In the genomic region with DNA sequence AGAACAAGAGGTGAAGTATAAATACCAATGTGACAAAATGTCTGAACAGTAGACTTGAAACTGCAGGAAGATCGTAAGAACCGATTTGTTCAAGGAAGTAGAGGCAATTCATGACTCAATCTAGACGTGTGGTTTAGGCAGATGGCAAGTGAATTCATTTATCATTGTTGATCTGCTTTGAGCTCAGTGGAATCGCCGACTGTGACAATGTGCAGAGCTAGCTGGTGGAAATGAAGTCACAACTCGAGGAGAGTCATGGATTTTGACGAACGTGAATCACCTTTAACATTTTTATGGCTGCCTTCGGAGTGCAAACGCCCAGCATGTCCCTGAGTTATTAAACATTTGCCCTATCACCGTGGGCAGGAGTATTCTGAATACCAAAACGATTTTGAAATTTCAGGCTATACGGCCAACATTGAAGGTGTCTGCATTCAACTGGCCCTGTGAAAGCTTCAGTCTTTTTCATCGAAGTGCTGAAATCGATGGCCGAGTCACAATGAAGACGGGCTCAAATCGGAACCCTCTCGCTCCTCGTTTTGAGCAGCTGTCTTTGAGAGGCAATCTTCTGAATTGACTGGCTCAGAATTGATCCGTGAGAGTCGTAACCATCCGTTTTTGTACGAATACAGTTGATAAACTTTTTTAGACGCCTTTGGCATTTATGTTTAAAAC, we compare ENCODE assay signal across 8 cellular contexts. TPM values are rescaled to one million over a fixed set of nuclear protein-coding genes. Genes with fewer than 3 reads are reported as not detected.
DNase-seq lines count a peak whose midpoint lies in the region; ATAC-seq and TF ChIP-seq lines count a peak whose summit lies in the region.

No MANE protein-coding gene starts in this region.

- WGBS in SK-N-SH (ENCODE audit: low lambda C conversion rate), result 13% methylated on average over 25 of the region's 25 CpGs

- POLR2A ChIA-PET in SK-N-SH (lab: Yijun Ruan, JAX), result interaction anchor here (1.0 to 1.6 kb wide), 2 partner anchors 18 to 166 kb away, joined by 3 to 5 read pairs; a partner anchor contains a TSS

- peaks cover 43% of the 10 kb centered on the region for H3K79me2 ChIP-seq in SK-N-SH (ENCODE audit: insufficient read depth)

- peaks cover 30% of the 10 kb centered on the region for H4K20me1 ChIP-seq in SK-N-SH (ENCODE audit: insufficient read depth)

- TF ChIP-seq EP300 in SK-N-SH (IDR thresholded peaks at IDR 0.05; ENCODE audit: borderline replicate concordance in 1 of 2, low read depth in 1 of 2, low read length in 1 of 2), result no peak

- CTCF ChIA-PET in SK-N-SH (lab: Yijun Ruan, JAX), result interaction anchor here (0.8 kb wide), 1 partner anchor 23 kb away, joined by 3 read pairs; no protein-coding TSS in a partner anchor

- no peak for TF ChIP-seq RAD21 in SK-N-SH (IDR thresholded peaks at IDR 0.05; ENCODE audit: low read length)

- H3F3A ChIP-seq in SK-N-SH (replicated peaks; ENCODE audit: insufficient read depth), result peaks cover 12% of the 10 kb centered on the region

- H3K4me1 ChIP-seq in SK-N-SH (ENCODE audit: control insufficient read depth in 1 of 2, insufficient read depth in 2 of 2, low read depth in 1 of 2, low read length in 1 of 2), result peaks cover 0 to 8% of the 10 kb centered on the region in 2 experiments; a peak in 2 of 4 replicates

- ATAC-seq in HG03457 (IDR thresholded peaks at IDR 0.05; ENCODE audit: unreplicated experiment), result peak; percentile 15

- no peaks in the 10 kb centered on the region for H3K9me2 ChIP-seq in SK-N-SH

- H3K9me3 ChIP-seq in SK-N-SH, result no peaks in the 10 kb centered on the region

- H2AFZ ChIP-seq in SK-N-SH (ENCODE audit: low read depth), result peak overlapping the region; percentile 66; the same call in 1 of the 2 replicates

- DNase-seq in NCI-H748 (lab: John Stamatoyannopoulos, UW; ENCODE audit: unreplicated experiment) (peak; percentile 49), NCI-H748 treated with DMSO at 0.1 percent for 48 hours (lab: John Stamatoyannopoulos, UW) (no peak), SK-N-SH (no peak), amniotic epithelial cell (ENCODE audit: low read depth) (peak; percentile 63), SHP77 treated with DMSO at 0.1 percent for 48 hours (lab: John Stamatoyannopoulos, UW) (no peak)

- H3K27ac ChIP-seq in SK-N-SH (ENCODE audit: low read depth in 2 of 2, low read length in 1 of 2) (peak overlapping the region; percentile 73 to 80), skin epidermis (peak overlapping the region; percentile 13 to 94 (median 88))

- H3K4me2 ChIP-seq in SK-N-SH, result peak overlapping the region; percentile 68

- peaks cover 14% of the 10 kb centered on the region; the same call in 1 of the 2 replicates for H3K27me3 ChIP-seq in SK-N-SH (ENCODE audit: insufficient read depth)

- no peak for TF ChIP-seq CTCF in SK-N-SH (IDR thresholded peaks at IDR 0.05)

- H3K36me3 ChIP-seq in SK-N-SH (replicated peaks in 1 of 2; ENCODE audit: control insufficient read depth in 1 of 2, insufficient read depth in 2 of 2, low read length in 1 of 2), result peaks cover 0 to 3% of the 10 kb centered on the region in 2 experiments

- H3K4me3 ChIP-seq in SK-N-SH (ENCODE audit: low read depth in 2 of 2, low read length in 1 of 2), result peak overlapping the region; percentile 61 to 72
- peak overlapping the region; percentile 50 for H3K4me3 ChIP-seq in iPS-11a (ENCODE audit: low read depth, low read length)
- peak overlapping the region; percentile 45 to 69 (median 57) for H3K4me3 ChIP-seq in skin epidermis

- peak overlapping the region; percentile 87; the same call in 1 of the 2 replicates for H3K9ac ChIP-seq in SK-N-SH

TF ChIP-seq in SK-N-SH, 30 proteins besides CTCF, POLR2A, EP300 and RAD21:
- TF ChIP-seq TAF1 (IDR thresholded peaks at IDR 0.05; ENCODE audit: borderline replicate concordance, low read depth, low read length) (no peak), TCF12 (IDR thresholded peaks at IDR 0.05) (peak; percentile 74), RXRA (IDR thresholded peaks at IDR 0.05; ENCODE audit: borderline replicate concordance, low read depth) (no peak), RCOR1 (IDR thresholded peaks at IDR 0.05; ENCODE audit: low read length) (no peak)
- TF ChIP-seq, protein P1, sequence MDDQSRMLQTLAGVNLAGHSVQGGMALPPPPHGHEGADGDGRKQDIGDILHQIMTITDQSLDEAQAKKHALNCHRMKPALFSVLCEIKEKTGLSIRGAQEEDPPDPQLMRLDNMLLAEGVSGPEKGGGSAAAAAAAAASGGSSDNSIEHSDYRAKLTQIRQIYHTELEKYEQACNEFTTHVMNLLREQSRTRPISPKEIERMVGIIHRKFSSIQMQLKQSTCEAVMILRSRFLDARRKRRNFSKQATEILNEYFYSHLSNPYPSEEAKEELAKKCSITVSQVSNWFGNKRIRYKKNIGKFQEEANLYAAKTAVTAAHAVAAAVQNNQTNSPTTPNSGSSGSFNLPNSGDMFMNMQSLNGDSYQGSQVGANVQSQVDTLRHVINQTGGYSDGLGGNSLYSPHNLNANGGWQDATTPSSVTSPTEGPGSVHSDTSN (IDR thresholded peaks at IDR 0.05), result peak; percentile 77

RNA-seq across cellular contexts. Expression of a gene that starts 0.7 kb away (rescaled TPM):
- polyA plus RNA-seq in SK-N-SH (2012; rRNA removed), result 77.0 and 148 TPM in 2 replicates
- polyA plus RNA-seq in SK-N-SH (2012; cell fraction: cytosol; rRNA removed), result 17.5 and 19.8 TPM in 2 replicates
- 556 and 990 TPM in 2 replicates for polyA plus RNA-seq in SK-N-SH (2012; cell fraction: nucleus; rRNA removed)

RNA-seq across cellular contexts. Expression of a gene that starts 46.0 kb away (rescaled TPM):
- 1.8 and 2.5 TPM in 2 replicates for polyA plus RNA-seq in SK-N-SH (2012; rRNA removed)
- 0.84 and 0.88 TPM in 2 replicates for polyA plus RNA-seq in SK-N-SH (2012; cell fraction: cytosol; rRNA removed)
- polyA plus RNA-seq in SK-N-SH (2012; cell fraction: nucleus; rRNA removed), result 5.9 and 10.2 TPM in 2 replicates

Comparison
In these comparisons a context has a peak if more than half of its experiments do, and no peak if none do; other contexts are left out.
1. DNase-seq: peak in NCI-H748 (single experiment) and amniotic epithelial cell (single experiment); none in NCI-H748 treated with DMSO at 0.1 percent for 48 hours (single experiment), SK-N-SH (single experiment) and SHP77 treated with DMSO at 0.1 percent for 48 hours (single experiment).
2. Peak in every context shown above with its lines, with median percentiles within 50 percentile points of each other: H3K4me3 ChIP-seq.